In genomic region chr3:46070458-46071136, GRCh38 we compare ENCODE assay signal across 17 cellular contexts. TPM values are rescaled to one million over a fixed set of nuclear protein-coding genes. Genes with fewer than 3 reads are reported as not detected.
DNase-seq lines count a peak whose midpoint lies in the region; ATAC-seq, FAIRE-seq and TF ChIP-seq lines count a peak whose summit lies in the region.
"Had no signal": no experiment of that assay in that cellular context is flagged by ENCODE, and none has a peak within 500 bp of the region (broad histone marks: within the 10 kb centered on the region; RNA-seq: fewer than 3 reads in every experiment).

No MANE protein-coding gene starts in this region.

- H2BK120ac ChIP-seq in H1 (replicated peaks; ENCODE audit: low read depth, low read length) = no peak overlapping the region

- TF ChIP-seq CTCF in H1 (IDR thresholded peaks at IDR 0.05; ENCODE audit: control extremely low read depth in 1 of 3, insufficient read depth in 1 of 3, low read depth in 1 of 3, low read length in 3 of 3) (no peak), nephron progenitor cell (IDR thresholded peaks at IDR 0.05) (no peak), glutamatergic neuron (IDR thresholded peaks at IDR 0.05; ENCODE audit: partially characterized antibody, unreplicated experiment) (no peak)

- H3K9me3 Mint-ChIP-seq in CD8-positive, alpha-beta memory T cell = peaks cover 23 to 41% (median 32%) of the 10 kb centered on the region in 5 donors
- H3K9me3 Mint-ChIP-seq in T-helper 2 cell treated with Interferon-gamma antibody and Interleukin-4, amounts not matched to agents 5 μg/mL and 100 μg/mL, for 36 hours = peaks cover 30% of the 10 kb centered on the region
- H3K9me3 Mint-ChIP-seq in nephron progenitor cell = peaks cover 16% of the 10 kb centered on the region
- no peaks in the 10 kb centered on the region for H3K9me3 Mint-ChIP-seq in glutamatergic neuron (ENCODE audit: unreplicated experiment)

- no peak overlapping the region for H3K4me3 ChIP-seq in BLaER1
- no peak overlapping the region for H3K4me3 ChIP-seq in CD8-positive, alpha-beta memory T cell (ENCODE audit: low read length)
- H3K4me3 ChIP-seq in H1 (ENCODE audit: extremely low read depth in 1 of 4, insufficient read depth in 2 of 4, low read depth in 3 of 4, low read length in 4 of 4) = no peak overlapping the region
- H3K4me3 ChIP-seq: colonic mucosa, left lung, ovary, sigmoid colon had no signal

- H2BK15ac ChIP-seq in H1 (ENCODE audit: low read length) = no peak overlapping the region

- 78% methylated on average over 1 of the region's 1 CpG; no CpG with 5 or more reads in 1 of the 2 experiments for WGBS in H1 (ENCODE audit: extremely low coverage in 1 of 2, insufficient coverage in 1 of 2, insufficient read length in 1 of 2, insufficient replicate concordance in 2 of 2, low coverage in 1 of 2, low lambda C conversion rate in 2 of 2, missing lambda C conversion rate in 1 of 2), 2 experiments

- TF ChIP-seq EP300 in H1 (IDR thresholded peaks at IDR 0.05; ENCODE audit: borderline replicate concordance in 1 of 2, low read depth in 2 of 2, low read length in 2 of 2) = no peak

- no peaks in the 10 kb centered on the region for H3K23me2 ChIP-seq in H1 (ENCODE audit: low read depth, low read length)

- no peaks in the 10 kb centered on the region for H3K79me1 ChIP-seq in H1 (ENCODE audit: low read depth, low read length)

- no peak overlapping the region for H3K14ac ChIP-seq in H1 (ENCODE audit: insufficient read length)

- no peak overlapping the region for H2BK20ac ChIP-seq in H1 (ENCODE audit: low read length)

- no peak overlapping the region for H3K56ac ChIP-seq in H1 (replicated peaks; ENCODE audit: insufficient read length, low read depth, low read length)

- H3K18ac ChIP-seq in H1 (ENCODE audit: extremely low read depth, low read length) = no peak overlapping the region

- peak in 2 of 5 donors; percentile 50 to 55 for DNase-seq in CD8-positive, alpha-beta memory T cell
- DNase-seq in T-helper 2 cell treated with Interferon-gamma antibody and Interleukin-4, amounts not matched to agents 5 μg/mL and 100 μg/mL, for 36 hours (ENCODE audit: low spot score) = no peak
- DNase-seq in H1 (ENCODE audit: low read depth in 1 of 2, low spot score in 2 of 2) (no peak), nephron progenitor cell (no peak), glutamatergic neuron (no peak)
- DNase-seq: activated CD4-positive, alpha-beta T cell treated with anti-CD3 and anti-CD28 coated beads for 1 hour; activated effector memory CD4-positive, alpha-beta T cell treated with anti-CD3 and anti-CD28 coated beads, Interleukin-2, amount 50 U/mL, for 16 hours; colonic mucosa; left lung; NCI-H1048; ovary; sigmoid colon; stimulated activated CD4-positive, alpha-beta T cell treated with anti-CD3 and anti-CD28 coated beads, Interleukin-4, amount 100 ng/mL, for 1 hour had no signal

- CTCF ChIA-PET in CD8-positive, alpha-beta memory T cell (lab: Charles Lee) = interaction anchor here (4.4 kb wide), 1 partner anchor 7 kb away, joined by 29 read pairs; no protein-coding TSS in a partner anchor
- CTCF ChIA-PET in H1 (lab: Charles Lee; ENCODE audit: partially characterized antibody) = interaction anchor here (7.1 kb wide), 1 partner anchor 8 kb away, joined by 92 read pairs; no protein-coding TSS in a partner anchor

- H3K27ac ChIP-seq in BLaER1 = no peak overlapping the region
- no peak overlapping the region for H3K27ac ChIP-seq in CD8-positive, alpha-beta memory T cell (ENCODE audit: low read depth, low read length)
- no peak overlapping the region for H3K27ac ChIP-seq in H1 (ENCODE audit: low read depth, low read length)
- H3K27ac ChIP-seq: colonic mucosa, left lung, ovary, sigmoid colon had no signal

- H3K9ac ChIP-seq in BLaER1 (no peak overlapping the region), H1 (replicated peaks in 1 of 4; ENCODE audit: extremely low read depth in 1 of 4, low read depth in 3 of 4, low read length in 3 of 4) (no peak overlapping the region)

- H3K4me2 ChIP-seq in BLaER1 = peak overlapping the region; percentile 45
- no peak overlapping the region for H3K4me2 ChIP-seq in H1 (ENCODE audit: insufficient read depth in 1 of 2, low read depth in 2 of 2, low read length in 2 of 2)

- H4K8ac ChIP-seq in H1 (ENCODE audit: extremely low read depth, insufficient read depth, low read length) = no peak overlapping the region

- H3K36me3 Mint-ChIP-seq in CD8-positive, alpha-beta memory T cell = peaks cover 2 to 40% (median 6%) of the 10 kb centered on the region in 3 donors
- H3K36me3 Mint-ChIP-seq in T-helper 2 cell treated with Interferon-gamma antibody and Interleukin-4, amounts not matched to agents 5 μg/mL and 100 μg/mL, for 36 hours (ENCODE audit: low read depth) = peaks cover 17% of the 10 kb centered on the region
- no peaks in the 10 kb centered on the region for H3K36me3 Mint-ChIP-seq in nephron progenitor cell (ENCODE audit: low read depth)
- no peaks in the 10 kb centered on the region for H3K36me3 Mint-ChIP-seq in glutamatergic neuron (ENCODE audit: unreplicated experiment)

- no peak overlapping the region for H2BK12ac ChIP-seq in H1 (ENCODE audit: low read depth, low read length)

- H3K23ac ChIP-seq in H1 (ENCODE audit: insufficient read length) = no peak overlapping the region

- TF ChIP-seq POLR2A in H1 (IDR thresholded peaks at IDR 0.05; ENCODE audit: control extremely low read depth in 1 of 2, low read depth in 2 of 2, low read length in 2 of 2) = no peak

- no peak overlapping the region for H4K91ac ChIP-seq in H1 (replicated peaks; ENCODE audit: insufficient read length, low read length)

- H4K5ac ChIP-seq in H1 (ENCODE audit: insufficient read length, low read depth, low read length) = no peak overlapping the region

- no peak overlapping the region for H2AK5ac ChIP-seq in H1 (ENCODE audit: low read depth, low read length)

- no peak overlapping the region for H2BK5ac ChIP-seq in H1 (ENCODE audit: low read depth, low read length)

- H3K79me2 ChIP-seq in H1 (ENCODE audit: control insufficient read depth in 1 of 2, insufficient read depth in 2 of 2, low read length in 2 of 2) = no peaks in the 10 kb centered on the region

- H3K36me3 ChIP-seq in BLaER1 (no peaks in the 10 kb centered on the region), H1 (ENCODE audit: control insufficient read depth in 2 of 4, insufficient read depth in 4 of 4, low read length in 3 of 4) (no peaks in the 10 kb centered on the region)
- no peaks in the 10 kb centered on the region for H3K36me3 ChIP-seq in CD8-positive, alpha-beta memory T cell (ENCODE audit: insufficient read depth, low read length)
- H3K36me3 ChIP-seq: colonic mucosa, left lung, ovary, sigmoid colon had no signal

- H3K4me1 Mint-ChIP-seq in CD8-positive, alpha-beta memory T cell = peaks cover 70 to 93% (median 72%) of the 10 kb centered on the region in 3 donors
- H3K4me1 Mint-ChIP-seq in T-helper 2 cell treated with Interferon-gamma antibody and Interleukin-4, amounts not matched to agents 5 μg/mL and 100 μg/mL, for 36 hours (ENCODE audit: low read depth) = peaks cover 56% of the 10 kb centered on the region
- peaks cover 6% of the 10 kb centered on the region for H3K4me1 Mint-ChIP-seq in nephron progenitor cell
- H3K4me1 Mint-ChIP-seq in glutamatergic neuron (ENCODE audit: low read depth, unreplicated experiment) = no peaks in the 10 kb centered on the region

- no peak overlapping the region for H3K4ac ChIP-seq in H1 (replicated peaks; ENCODE audit: insufficient read length, low read depth, low read length)

- no peaks in the 10 kb centered on the region for H3K27me3 Mint-ChIP-seq in CD8-positive, alpha-beta memory T cell
- H3K27me3 Mint-ChIP-seq in T-helper 2 cell treated with Interferon-gamma antibody and Interleukin-4, amounts not matched to agents 5 μg/mL and 100 μg/mL, for 36 hours (ENCODE audit: low read depth) = peaks cover 63% of the 10 kb centered on the region
- peaks cover 4% of the 10 kb centered on the region for H3K27me3 Mint-ChIP-seq in nephron progenitor cell (ENCODE audit: low read depth, poor library complexity)
- H3K27me3 Mint-ChIP-seq in glutamatergic neuron (ENCODE audit: unreplicated experiment) = no peaks in the 10 kb centered on the region

- FAIRE-seq in H1 (lab: Jason Lieb, UNC) = no peak

- ATAC-seq in HG03571 (IDR thresholded peaks at IDR 0.05; ENCODE audit: unreplicated experiment) = no peak
- no peak for ATAC-seq in HG03175 (IDR thresholded peaks at IDR 0.05; ENCODE audit: unreplicated experiment)
- ATAC-seq: left lung had no signal

- no peak for TF ChIP-seq RAD21 in H1 (IDR thresholded peaks at IDR 0.05 in 1 of 2, conservative IDR thresholded peaks at IDR 0.05 in 1 of 2; ENCODE audit: low read depth in 2 of 2, low read length in 2 of 2)

- POLR2A ChIA-PET in CD8-positive, alpha-beta memory T cell (lab: Charles Lee) = no interaction called here
- POLR2A ChIA-PET in H1 (lab: Charles Lee; ENCODE audit: partially characterized antibody) = no interaction called here

- H3K9me3 ChIP-seq in BLaER1 = peaks cover 23% of the 10 kb centered on the region
- peaks cover 11% of the 10 kb centered on the region for H3K9me3 ChIP-seq in CD8-positive, alpha-beta memory T cell (ENCODE audit: low read length)
- no peaks in the 10 kb centered on the region for H3K9me3 ChIP-seq in H1 (ENCODE audit: insufficient read depth in 2 of 2, low read depth in 1 of 2, low read length in 1 of 2)
- H3K9me3 ChIP-seq: colonic mucosa, left lung, ovary, sigmoid colon had no signal

- peaks cover 52% of the 10 kb centered on the region for H3K4me1 ChIP-seq in BLaER1
- H3K4me1 ChIP-seq in CD8-positive, alpha-beta memory T cell (ENCODE audit: insufficient read depth, low read length) = peaks cover 61% of the 10 kb centered on the region
- peaks cover 2 to 5% (median 3%) of the 10 kb centered on the region in 4 experiments; a peak in 3 of 7 replicates for H3K4me1 ChIP-seq in H1 (replicated peaks in 1 of 4; ENCODE audit: control insufficient read depth in 3 of 4, insufficient read depth in 4 of 4, low read length in 3 of 4)
- H3K4me1 ChIP-seq: colonic mucosa, sigmoid colon had no signal

- no peaks in the 10 kb centered on the region for H3K27me3 ChIP-seq in BLaER1
- no peaks in the 10 kb centered on the region for H3K27me3 ChIP-seq in CD8-positive, alpha-beta memory T cell (ENCODE audit: insufficient read depth, low read length, poor library complexity, severe bottlenecking)
- no peaks in the 10 kb centered on the region for H3K27me3 ChIP-seq in H1 (replicated peaks in 1 of 4; ENCODE audit: control insufficient read depth in 3 of 4, extremely low read depth in 1 of 4, insufficient read depth in 3 of 4, low read length in 3 of 4)
- H3K27me3 ChIP-seq: colonic mucosa, left lung, ovary, sigmoid colon had no signal

- peak overlapping the region; percentile 6 to 47 (median 21) for H3K4me3 Mint-ChIP-seq in CD8-positive, alpha-beta memory T cell
- H3K4me3 Mint-ChIP-seq in T-helper 2 cell treated with Interferon-gamma antibody and Interleukin-4, amounts not matched to agents 5 μg/mL and 100 μg/mL, for 36 hours = peak overlapping the region; percentile 73
- H3K4me3 Mint-ChIP-seq in nephron progenitor cell = no peak overlapping the region
- no peak overlapping the region for H3K4me3 Mint-ChIP-seq in glutamatergic neuron (ENCODE audit: unreplicated experiment)

- peak overlapping the region; percentile 36; the same call in 1 of the 2 replicates for H2AFZ ChIP-seq in H1 (ENCODE audit: low read length)

- H4K20me1 ChIP-seq in BLaER1 (no peaks in the 10 kb centered on the region), H1 (replicated peaks in 1 of 2; ENCODE audit: control insufficient read depth in 1 of 2, insufficient read depth in 2 of 2, low read length in 2 of 2) (no peaks in the 10 kb centered on the region)

- H3K27ac Mint-ChIP-seq in CD8-positive, alpha-beta memory T cell = peak overlapping the region; percentile 3 to 97 (median 56)
- peak overlapping the region; percentile 87 for H3K27ac Mint-ChIP-seq in T-helper 2 cell treated with Interferon-gamma antibody and Interleukin-4, amounts not matched to agents 5 μg/mL and 100 μg/mL, for 36 hours
- H3K27ac Mint-ChIP-seq in nephron progenitor cell (no peak overlapping the region), glutamatergic neuron (ENCODE audit: unreplicated experiment) (no peak overlapping the region)

RNA-seq across cellular contexts. Expression of gene XCR1, which starts 43.3 kb away (rescaled TPM):
- not detected for total RNA-seq in CD8-positive, alpha-beta memory T cell
- polyA plus RNA-seq in CD8-positive, alpha-beta memory T cell = not detected
- total RNA-seq in H1 (2021; fragmentation: NEBNext Ultra II Directional; extraction: Animal tissue kit (Norgen Biotek cat#: 25700)) = not detected in 2 replicates
- polyA plus RNA-seq in H1 (2011; rRNA removed) = 0.19 and 0.53 TPM in 2 replicates
- 0.08 TPM for polyA plus RNA-seq in H1 (2011; cell fraction: cytosol; rRNA removed)
- 0.66 TPM for polyA plus RNA-seq in H1 (2011; cell fraction: nucleus; rRNA removed)
- 0.11 to 0.33 TPM (median 0.17 TPM) in 4 replicates for polyA plus RNA-seq in H1 (2012, experiment 1 of 2)
- polyA plus RNA-seq in H1 (2012, experiment 2 of 2) = 0.10 TPM
- 0.08 TPM for polyA plus RNA-seq in H1 (2013, experiment 1 of 2)
- polyA plus RNA-seq in H1 (2013, experiment 2 of 2) = 0.09 TPM
- polyA minus RNA-seq in H1 (2011; rRNA and poly(A)+ RNA removed) = 0.16 and 0.22 TPM in 2 replicates
- polyA minus RNA-seq in H1 (2011; cell fraction: cytosol; rRNA and poly(A)+ RNA removed) = not detected
- polyA minus RNA-seq in H1 (2011; cell fraction: nucleus; rRNA and poly(A)+ RNA removed) = not detected
- not detected for total RNA-seq in glutamatergic neuron (ENCODE audit: unreplicated experiment)
- total RNA-seq: frontal cortex had no signal

Comparison
In these comparisons a context has a peak if more than half of its experiments do, and no peak if none do; other contexts are left out.
1. H3K27ac Mint-ChIP-seq: peak in CD8-positive, alpha-beta memory T cell (8 of 8) and T-helper 2 cell treated with Interferon-gamma antibody and Interleukin-4, amounts not matched to agents 5 μg/mL and 100 μg/mL, for 36 hours (single experiment); none in nephron progenitor cell (single experiment) and glutamatergic neuron (single experiment).
2. H3K4me3 Mint-ChIP-seq: peak in CD8-positive, alpha-beta memory T cell (7 of 7) and T-helper 2 cell treated with Interferon-gamma antibody and Interleukin-4, amounts not matched to agents 5 μg/mL and 100 μg/mL, for 36 hours (single experiment); none in nephron progenitor cell (single experiment) and glutamatergic neuron (single experiment).